10 cellular contexts compared by ENCODE assay signal in the genomic region with DNA sequence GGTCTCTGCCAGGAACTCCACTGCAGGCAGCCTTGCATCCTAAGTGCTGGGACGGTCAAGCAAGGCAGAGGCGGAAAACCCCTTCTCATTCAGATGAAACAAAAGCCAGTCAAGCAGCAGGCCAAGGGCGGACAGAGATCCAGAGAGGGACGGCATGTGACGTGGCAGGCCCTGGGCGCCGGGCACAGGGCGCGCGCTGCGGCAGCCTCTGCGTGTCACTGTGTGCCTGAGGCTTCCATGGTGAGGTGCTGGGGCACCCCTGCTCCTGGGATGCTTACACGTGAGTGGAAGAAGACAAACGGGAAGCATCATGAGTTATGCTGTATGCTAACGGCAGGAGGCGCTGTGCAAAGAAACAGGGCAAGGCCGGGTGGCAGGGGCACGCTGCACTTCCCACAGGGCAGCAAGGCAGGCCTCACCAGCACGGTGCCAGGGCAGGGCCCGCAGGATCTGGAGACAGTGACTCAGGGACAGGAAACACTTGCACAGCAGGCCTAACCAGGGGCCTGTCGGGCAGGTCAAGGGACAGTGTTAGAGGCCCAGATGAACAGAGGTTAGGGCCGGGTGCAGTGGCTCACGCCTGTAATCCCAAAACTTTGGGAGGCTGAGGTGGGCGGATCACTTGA. TPM values are rescaled to one million over a fixed set of nuclear protein-coding genes. Genes with fewer than 3 reads are reported as not detected.
DNase-seq lines count a peak whose midpoint lies in the region; ATAC-seq, FAIRE-seq and TF ChIP-seq lines count a peak whose summit lies in the region.
"Had no signal": no experiment of that assay in that cellular context is flagged by ENCODE, and none has a peak within 500 bp of the region (broad histone marks: within the 10 kb centered on the region; RNA-seq: fewer than 3 reads in every experiment).

No MANE protein-coding gene starts in this region.

- peak; percentile 71 for TF ChIP-seq CTCF in bronchial epithelial cell (IDR thresholded peaks at IDR 0.05; ENCODE audit: insufficient read depth, low read length, severe bottlenecking)
- peak; percentile 42 for TF ChIP-seq CTCF in lower lobe of right lung (IDR thresholded peaks at IDR 0.05)

- H3K9me3 ChIP-seq in HUES48 (ENCODE audit: control insufficient read depth, insufficient read depth, low read length) (no peaks in the 10 kb centered on the region), lower lobe of right lung (no peaks in the 10 kb centered on the region)

- H3K27ac ChIP-seq in HUES48 (ENCODE audit: low read depth, low read length) (peak overlapping the region; percentile 39), lower lobe of right lung (peak overlapping the region; percentile 59)

- intact Hi-C loops in lower lobe of right lung (cut with DNase I) = no loop called here

- FAIRE-seq in bronchial epithelial cell (lab: Jason Lieb, UNC) = no peak
- FAIRE-seq: islet of Langerhans had no signal

- no peak overlapping the region for H3K4me3 ChIP-seq in HUES48 (ENCODE audit: low read depth, low read length)
- H3K4me3 ChIP-seq in bronchial epithelial cell (ENCODE audit: low read depth, low read length) = no peak overlapping the region
- H3K4me3 ChIP-seq in lower lobe of right lung = no peak overlapping the region

- H3K36me3 ChIP-seq in HUES48 (ENCODE audit: control insufficient read depth, insufficient read depth, low read length) = peaks cover 6% of the 10 kb centered on the region; the same call in 1 of the 2 replicates
- H3K36me3 ChIP-seq in bronchial epithelial cell (ENCODE audit: control insufficient read depth, insufficient read depth, low read length) = peaks cover 10% of the 10 kb centered on the region
- peaks cover 24% of the 10 kb centered on the region for H3K36me3 ChIP-seq in lower lobe of right lung

- H3K27me3 ChIP-seq in HUES48 (ENCODE audit: control insufficient read depth, insufficient read depth, low read length) (no peaks in the 10 kb centered on the region), bronchial epithelial cell (ENCODE audit: control insufficient read depth, insufficient read depth, low read length) (no peaks in the 10 kb centered on the region), lower lobe of right lung (ENCODE audit: low read depth) (no peaks in the 10 kb centered on the region)

- DNase-seq in A172 (ENCODE audit: low spot score) = peak; percentile 14
- peak; percentile 64 for DNase-seq in bronchial epithelial cell (ENCODE audit: low read depth)
- DNase-seq in lower lobe of right lung = peak; percentile 59
- DNase-seq in NCI-H2081 (lab: John Stamatoyannopoulos, UW) = no peak
- DNase-seq in MV-4-11 (lab: John Stamatoyannopoulos, UW) = no peak
- DNase-seq: GF-D8 had no signal

- peak; percentile 2 to 3 for ATAC-seq in lower lobe of right lung
- no peak for ATAC-seq in GM21360 (IDR thresholded peaks at IDR 0.05; ENCODE audit: unreplicated experiment)
- ATAC-seq in HG03442 (IDR thresholded peaks at IDR 0.05; ENCODE audit: unreplicated experiment) = no peak

- H3K4me1 ChIP-seq in HUES48 (ENCODE audit: control insufficient read depth, insufficient read depth, low read length) (0 out of 2 replicates have a peak, but pooled peaks cover 7% of the 10 kb centered on the region), lower lobe of right lung (peaks cover 86% of the 10 kb centered on the region)

- no peak overlapping the region for H3K9ac ChIP-seq in HUES48 (ENCODE audit: low read depth, low read length)

RNA-seq across cellular contexts. Expression of a gene that starts 6.1 kb away (rescaled TPM):
- 24.4 and 26.6 TPM in 2 replicates for total RNA-seq in A172 (2014; rRNA removed; shearing (Covaris generic))
- total RNA-seq in bronchial epithelial cell = 43.4 and 55.0 TPM in 2 replicates
- total RNA-seq in lower lobe of right lung = 68.4 TPM

Comparison
In these comparisons a context has a peak if more than half of its experiments do, and no peak if none do; other contexts are left out.
1. DNase-seq: peak in A172 (single experiment), bronchial epithelial cell (single experiment) and lower lobe of right lung (single experiment); none in NCI-H2081 (0 of 2) and MV-4-11 (single experiment).
2. ATAC-seq: peak in lower lobe of right lung (2 of 2); none in GM21360 (single experiment) and HG03442 (single experiment).